8 cellular contexts compared by ENCODE assay signal in the genomic region with DNA sequence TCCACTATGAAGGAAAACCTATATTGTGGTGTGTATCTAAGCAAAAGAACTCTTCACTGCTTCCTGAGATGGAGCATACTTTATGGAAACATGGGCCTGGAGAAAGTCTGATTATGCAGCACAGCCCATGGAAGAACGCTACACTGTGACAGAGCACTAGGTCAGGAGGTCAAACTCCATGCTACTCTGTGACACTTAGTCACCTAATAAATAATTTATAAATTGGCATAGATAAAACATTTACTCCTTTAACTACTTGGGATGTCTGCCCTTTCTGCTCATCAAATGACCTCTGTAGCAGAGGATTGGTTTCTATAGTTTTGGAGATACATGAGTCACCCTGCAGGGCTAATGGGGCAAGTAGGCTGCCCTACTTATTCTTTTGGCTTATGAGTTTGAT.
"Had no signal": no experiment of that assay in that cellular context is flagged by ENCODE, and none has a peak within 500 bp of the region (broad histone marks: within the 10 kb centered on the region; RNA-seq: fewer than 3 reads in every experiment).

No MANE protein-coding gene starts in this region.

- H3K36me3 Mint-ChIP-seq: IgD-negative memory B cell had no signal

- H3K27ac ChIP-seq: HL-60 had no signal

- H3K4me1 Mint-ChIP-seq: GM23338, H9 had no signal

- ATAC-seq: GM23338, HepG2 had no signal

- H3K27ac Mint-ChIP-seq: GM23338, IgD-negative memory B cell had no signal

- H3K27me3 Mint-ChIP-seq: IgD-negative memory B cell had no signal

- FAIRE-seq: H1, H54, HepG2 had no signal

- H3K4me3 Mint-ChIP-seq: GM23338, H9, IgD-negative memory B cell had no signal

- H3K4me3 ChIP-seq: GM23338 had no signal

- DNase-seq: H9, HCEC 1CT had no signal

- H3K9me3 Mint-ChIP-seq: GM23338, H9 had no signal
